1 cellular context compared by ENCODE assay signal in genomic region chr12:56699020-56699661, GRCh38.
TF ChIP-seq lines count a peak whose summit lies in the region.

No MANE protein-coding gene starts in this region.

TF ChIP-seq in K562, 482 proteins besides CTCF, POLR2A, EP300 and RAD21 (continued from another document and continues in another):
- no peak for TF ChIP-seq GTF3C2 (IDR thresholded peaks at IDR 0.05; ENCODE audit: borderline replicate concordance, extremely low read depth, insufficient read length)
- TF ChIP-seq HOMEZ (CRISPR knock-in tag; IDR thresholded peaks at IDR 0.05) = no peak
- TF ChIP-seq MTA2 (IDR thresholded peaks at IDR 0.05; ENCODE audit: low read depth) = no peak
- no peak for TF ChIP-seq HNRNPUL1 (IDR thresholded peaks at IDR 0.05; ENCODE audit: low read length)
- no peak for TF ChIP-seq SFPQ (IDR thresholded peaks at IDR 0.05; ENCODE audit: low read depth, low read length)
- no peak for TF ChIP-seq ZNF511 (CRISPR knock-in tag; IDR thresholded peaks at IDR 0.05)
- TF ChIP-seq PKNOX1 (IDR thresholded peaks at IDR 0.05) = peak; percentile 67
- TF ChIP-seq KDM2B (CRISPR knock-in tag; IDR thresholded peaks at IDR 0.05) = no peak
- no peak for TF ChIP-seq ZBTB40 (IDR thresholded peaks at IDR 0.05)
- no peak for TF ChIP-seq ZBTB40 (CRISPR knock-in tag; IDR thresholded peaks at IDR 0.05)
- no peak for TF ChIP-seq TEAD1 (CRISPR knock-in tag; IDR thresholded peaks at IDR 0.05)
- 0 out of 2 replicates have a peak, but pooled peaks have one; percentile 30 for TF ChIP-seq ATF3 (IDR thresholded peaks at IDR 0.05)
- TF ChIP-seq ATF3 (CRISPR knock-in tag; conservative IDR thresholded peaks at IDR 0.05) = no peak
- no peak for TF ChIP-seq ZNF407 (IDR thresholded peaks at IDR 0.05; ENCODE audit: low read depth)
- TF ChIP-seq MTF1 (CRISPR knock-in tag; IDR thresholded peaks at IDR 0.05; ENCODE audit: borderline replicate concordance) = no peak
- TF ChIP-seq TRIM24 (IDR thresholded peaks at IDR 0.05) = peak in 1 of 2 experiments; percentile 12; a peak in 1 of 4 replicates
- no peak; the same call in 1 of the 2 replicates for TF ChIP-seq MAFF (IDR thresholded peaks at IDR 0.05; ENCODE audit: low read length)
- TF ChIP-seq ZNF174 (CRISPR knock-in tag; IDR thresholded peaks at IDR 0.05) = no peak
- TF ChIP-seq DACH1 (IDR thresholded peaks at IDR 0.05; ENCODE audit: partially characterized antibody) = no peak
- TF ChIP-seq ZNF143 (CRISPR knock-in tag; IDR thresholded peaks at IDR 0.05) = no peak
- no peak for TF ChIP-seq TBL1XR1 (IDR thresholded peaks at IDR 0.05; ENCODE audit: low read length in 2 of 2)
